Comparison of ENCODE assay signal across 8 cellular contexts in the genomic region with DNA sequence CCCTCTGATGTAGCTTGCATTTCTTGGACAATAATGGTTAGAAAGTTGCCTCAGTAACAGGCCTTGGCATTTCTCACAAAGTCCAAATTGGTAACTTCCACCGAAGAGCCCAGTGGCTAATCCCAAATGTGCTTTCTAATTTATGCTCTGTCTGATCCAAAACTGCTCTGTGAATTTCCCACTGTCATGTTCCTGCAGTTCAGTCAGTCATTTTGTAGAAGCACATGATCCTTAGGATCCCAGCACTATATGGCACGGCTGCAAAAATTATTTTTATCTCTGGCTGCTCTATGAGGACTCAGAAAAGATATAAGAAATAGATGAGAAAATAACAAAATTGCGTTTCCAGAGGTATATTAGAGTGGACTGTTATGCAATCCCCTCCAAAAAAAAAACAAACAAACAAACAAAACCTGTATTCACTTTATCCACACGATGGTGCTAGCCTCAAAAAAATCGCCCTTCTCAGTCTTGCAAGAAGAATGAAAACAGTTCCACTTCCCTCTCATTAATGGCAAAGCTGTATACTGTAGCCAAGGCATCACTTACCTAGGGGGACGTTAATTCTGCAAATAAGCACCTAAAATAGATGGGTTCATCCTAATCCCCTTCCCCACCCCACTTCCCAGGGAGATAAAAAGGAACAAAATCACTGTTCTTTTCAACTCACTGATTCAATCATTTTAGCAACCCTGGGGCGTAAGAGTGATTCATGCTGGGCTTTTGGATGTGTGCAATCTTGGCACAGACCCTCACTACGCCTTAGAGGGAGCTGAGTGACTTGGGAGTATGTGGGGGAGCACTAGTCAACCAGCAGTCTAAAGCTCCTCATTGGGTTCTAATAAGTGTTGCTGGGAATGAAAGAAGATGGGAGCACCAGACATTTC.
A peak's percentile ranks its signal among the peaks of the same experiment; 100 is the strongest.
DNase-seq lines count a peak whose midpoint lies in the region; ATAC-seq and TF ChIP-seq lines count a peak whose summit lies in the region.

No MANE protein-coding gene starts in this region.

- H3K9me3 ChIP-seq in adrenal gland (replicated peaks in 1 of 3) (no peaks in the 10 kb centered on the region), gastrocnemius medialis (no peaks in the 10 kb centered on the region)

- ATAC-seq in GM21515 (IDR thresholded peaks at IDR 0.05; ENCODE audit: unreplicated experiment): peak; percentile 67
- ATAC-seq in left cardiac atrium: peak; percentile 78 to 96
- peak; percentile 36 to 42 for ATAC-seq in gastrocnemius medialis
- ATAC-seq in GM21825 (IDR thresholded peaks at IDR 0.05; ENCODE audit: unreplicated experiment): no peak

- 7 to 13% (median 11%) methylated on average over 8 of the region's 8 CpGs for WGBS in adrenal gland, 4 donors

- no peak for TF ChIP-seq POLR2A in adrenal gland (IDR thresholded peaks at IDR 0.05)
- no peak for TF ChIP-seq POLR2A in gastrocnemius medialis (IDR thresholded peaks at IDR 0.05)

- intact Hi-C loops in adrenal gland (cut with DNase I) (loop anchor here (10.0 kb wide), 2 partner anchors 399 to 419 kb away; no protein-coding TSS in a partner anchor), left cardiac atrium (cut with DNase I) (loop anchor here in 1 of 2 donors (2.0 to 10.0 kb wide), 2 partner anchors 359 to 399 kb away; no protein-coding TSS in a partner anchor), gastrocnemius medialis (cut with DNase I; ENCODE audit: low total_unique reads) (loop anchor here (1.0 kb wide), 1 partner anchor 395 kb away; no protein-coding TSS in a partner anchor)

- in situ Hi-C loops in gastrocnemius medialis (cut with MboI; ENCODE audit: low sequenced_read_pairs in 4 of 4): loop anchor here (10.0 to 25.0 kb wide), 5 partner anchors 359 to 699 kb away; no protein-coding TSS in a partner anchor

- peaks cover 0 to 3% of the 10 kb centered on the region in 2 donors for H3K4me1 ChIP-seq in adrenal gland (replicated peaks in 1 of 2)
- no peaks in the 10 kb centered on the region for H3K4me1 ChIP-seq in gastrocnemius medialis

- H3K4me3 ChIP-seq in adrenal gland (no peak overlapping the region), gastrocnemius medialis (no peak overlapping the region)

- H3K27me3 ChIP-seq in adrenal gland: no peaks in the 10 kb centered on the region
- H3K27me3 ChIP-seq in gastrocnemius medialis: no peaks in the 10 kb centered on the region

- H3K27ac ChIP-seq in adrenal gland (no peak overlapping the region), gastrocnemius medialis (no peak overlapping the region)

- DNase-seq in DMS53 treated with DMSO at 0.1 percent for 48 hours (lab: John Stamatoyannopoulos, UW; ENCODE audit: unreplicated experiment) (peak; percentile 47), MV-4-11 (lab: John Stamatoyannopoulos, UW) (peak; percentile 13), adrenal gland (peak in 4 of 7 donors; percentile 41 to 59 (median 54)), left cardiac atrium (peak; percentile 36), gastrocnemius medialis (no peak), NCI-H2029 treated with DMSO at 0.1 percent for 48 hours (lab: John Stamatoyannopoulos, UW) (no peak)

- H3K36me3 ChIP-seq in adrenal gland (replicated peaks in 1 of 2) (no peaks in the 10 kb centered on the region), gastrocnemius medialis (no peaks in the 10 kb centered on the region)

- peak; percentile 42 to 97 (median 66) for TF ChIP-seq CTCF in adrenal gland (IDR thresholded peaks at IDR 0.05)
- peak in 3 of 5 experiments; percentile 14 to 53 (median 53) for TF ChIP-seq CTCF in gastrocnemius medialis (IDR thresholded peaks at IDR 0.05 in 4 of 5, conservative IDR thresholded peaks at IDR 0.05 in 1 of 5)

Comparison
In these comparisons a context has a peak if more than half of its experiments do, and no peak if none do; other contexts are left out.
1. DNase-seq: peak in DMS53 treated with DMSO at 0.1 percent for 48 hours (single experiment), MV-4-11 (single experiment), adrenal gland (4 of 7) and left cardiac atrium (single experiment); none in gastrocnemius medialis (0 of 2) and NCI-H2029 treated with DMSO at 0.1 percent for 48 hours (single experiment).